ENCODE assay signal across 23 cellular contexts in the genomic region with DNA sequence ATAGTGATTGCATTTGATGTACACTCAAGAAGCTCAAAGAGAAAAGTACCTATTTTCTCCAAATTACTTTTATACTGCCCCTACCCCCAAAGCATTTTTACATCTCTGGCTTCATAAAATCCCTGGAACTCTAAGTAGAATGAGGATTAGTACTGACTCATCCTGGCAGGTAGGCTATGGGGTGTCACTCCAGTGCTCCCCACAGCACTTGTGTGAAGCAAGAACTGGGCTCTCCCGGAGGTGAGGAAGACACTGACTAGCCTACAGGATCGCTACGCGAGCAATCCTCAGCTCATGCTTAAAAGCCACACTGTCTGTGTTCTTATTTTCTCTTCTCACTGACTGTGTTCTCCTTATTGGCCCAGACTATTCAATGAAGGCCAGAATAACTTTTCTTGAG.
"Had no signal": no experiment of that assay in that cellular context is flagged by ENCODE, and none has a peak within 500 bp of the region (broad histone marks: within the 10 kb centered on the region; RNA-seq: fewer than 3 reads in every experiment).

No MANE protein-coding gene starts in this region.

- H3K9ac ChIP-seq: neural progenitor cell, parathyroid adenoma had no signal

- H3K4me3 ChIP-seq: gastroesophageal sphincter, heart right ventricle, lung, neural progenitor cell, right lobe of liver, thyroid gland had no signal

- H3K27ac ChIP-seq: gastroesophageal sphincter, heart right ventricle, neural progenitor cell, parathyroid adenoma, right lobe of liver, thyroid gland had no signal

- H3K4me1 ChIP-seq: gastroesophageal sphincter, heart right ventricle, neural progenitor cell, right lobe of liver, thyroid gland had no signal

- DNase-seq: cortex of kidney; effector memory CD8-positive, alpha-beta T cell; foreskin fibroblast; glutamatergic neuron; heart right ventricle; hypothalamus; immature natural killer cell; islet precursor cell; mesendoderm; midbrain; naive thymus-derived CD4-positive, alpha-beta T cell; right lobe of liver; small intestine; stimulated activated CD4-positive, alpha-beta T cell treated with anti-CD3 and anti-CD28 coated beads, Interleukin-15, amount 100 ng/mL, for 24 hours; stimulated activated CD4-positive, alpha-beta T cell treated with anti-CD3 and anti-CD28 coated beads, Interleukin-2, amount 100 ng/mL, for 48 hours; stimulated activated CD8-positive, alpha-beta memory T cell treated with anti-CD3 and anti-CD28 coated beads, Interleukin-4, amount 100 ng/mL, for 48 hours; stimulated activated naive CD4-positive, alpha-beta T cell; stimulated activated naive CD8-positive, alpha-beta T cell treated with anti-CD3 and anti-CD28 coated beads, Interleukin-15, amount 100 ng/mL, for 72 hours; thyroid gland had no signal

- H3K79me2 ChIP-seq: parathyroid adenoma had no signal

- H3K27me3 ChIP-seq: gastroesophageal sphincter, neural progenitor cell, right lobe of liver, thyroid gland had no signal

- H3K36me3 ChIP-seq: gastroesophageal sphincter, heart right ventricle, neural progenitor cell, right lobe of liver, thyroid gland had no signal

- ATAC-seq: effector memory CD8-positive, alpha-beta T cell; gastroesophageal sphincter; heart right ventricle; naive thymus-derived CD4-positive, alpha-beta T cell; right lobe of liver; stimulated activated naive CD8-positive, alpha-beta T cell treated with anti-CD3 and anti-CD28 coated beads, Interleukin-15, amount 100 ng/mL, for 72 hours had no signal

- H3K9me3 ChIP-seq: gastroesophageal sphincter, heart right ventricle, right lobe of liver, thyroid gland had no signal

- H2AFZ ChIP-seq: neural progenitor cell, parathyroid adenoma had no signal

- H3K4me2 ChIP-seq: neural progenitor cell had no signal
